1 cellular context compared by ENCODE assay signal in genomic region chr6:164078551-164079274, GRCh38.
TF ChIP-seq lines count a peak whose summit lies in the region.

No MANE protein-coding gene starts in this region.

TF ChIP-seq in K562, 482 proteins besides CTCF, POLR2A, EP300 and RAD21:
- TF ChIP-seq RREB1 (CRISPR knock-in tag; IDR thresholded peaks at IDR 0.05), result 0 out of 2 replicates have a peak, but pooled peaks have one; percentile 22
- no peak for TF ChIP-seq MEIS2 (IDR thresholded peaks at IDR 0.05; ENCODE audit: partially characterized antibody)
- no peak for TF ChIP-seq NONO (IDR thresholded peaks at IDR 0.05; ENCODE audit: low read depth in 2 of 2, low read length in 1 of 2)
- TF ChIP-seq CEBPG (CRISPR knock-in tag; IDR thresholded peaks at IDR 0.05), result no peak
- 0 out of 4 replicates have a peak, but pooled peaks of 1 of the 2 experiments have one; percentile 18 for TF ChIP-seq CEBPG (tag; conservative IDR thresholded peaks at IDR 0.05 in 1 of 2, IDR thresholded peaks at IDR 0.05 in 1 of 2)
